Comparison of ENCODE assay signal across 19 cellular contexts in the genomic region with DNA sequence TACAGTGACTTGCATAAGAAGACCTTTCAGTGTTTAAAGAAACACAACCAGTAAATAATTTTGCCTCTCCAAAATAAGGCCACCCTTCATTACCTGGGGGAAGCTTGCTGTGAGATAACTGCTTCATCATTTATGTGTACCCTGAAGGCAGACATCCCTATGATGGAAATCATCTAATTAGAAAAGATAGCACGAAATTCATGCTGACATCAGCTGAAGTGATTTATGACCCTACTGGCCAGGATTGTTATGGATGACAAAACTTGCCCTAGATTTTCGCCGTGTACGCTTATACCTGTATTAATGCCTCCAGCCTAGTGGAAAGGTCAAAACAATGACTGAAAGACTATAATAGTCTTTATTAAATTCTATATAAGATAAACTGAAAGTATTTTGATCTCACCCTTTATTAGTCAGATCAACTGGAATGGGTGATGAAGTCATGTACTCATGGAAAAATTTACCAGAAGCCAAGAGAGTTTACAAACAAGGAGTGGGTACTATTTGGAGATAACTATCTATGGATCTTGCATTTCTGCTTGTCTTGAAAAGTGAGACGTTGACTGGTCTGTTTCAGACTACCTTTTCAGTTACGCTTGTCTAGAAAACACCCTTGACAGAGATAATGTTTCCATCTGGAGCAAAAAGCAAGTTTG.
"Had no signal": no experiment of that assay in that cellular context is flagged by ENCODE, and none has a peak within 500 bp of the region (broad histone marks: within the 10 kb centered on the region; RNA-seq: fewer than 3 reads in every experiment).

No MANE protein-coding gene starts in this region.

- H3K4me1 ChIP-seq: esophagus squamous epithelium, right atrium auricular region, suprapubic skin, thyroid gland, upper lobe of left lung, vagina had no signal

- ATAC-seq: effector memory CD8-positive, alpha-beta T cell; left cardiac atrium; left ventricle myocardium superior; stimulated activated effector memory CD8-positive, alpha-beta T cell treated with anti-CD3 and anti-CD28 coated beads, Interleukin-12 subunit alpha, Interleukin-12 subunit beta, amount 100 ng/mL, for 72 hours; stimulated activated naive CD8-positive, alpha-beta T cell treated with anti-CD3 and anti-CD28 coated beads, Interleukin-15, Interleukin-2, amounts not matched to agents 100 U/mL and 50 U/mL, for 24 hours had no signal

- DNase-seq: effector memory CD8-positive, alpha-beta T cell; esophagus squamous epithelium; immature natural killer cell; kidney; left cardiac atrium; left ventricle myocardium superior; mesendoderm; naive B cell; stimulated activated CD4-positive, alpha-beta T cell treated with anti-CD3 and anti-CD28 coated beads, Interleukin-2, amount 100 ng/mL, for 48 hours; stimulated activated CD8-positive, alpha-beta memory T cell treated with anti-CD3 and anti-CD28 coated beads, Interleukin-4, amount 100 ng/mL, for 48 hours; stimulated activated naive CD8-positive, alpha-beta T cell treated with anti-CD3 and anti-CD28 coated beads, Interleukin-15, Interleukin-2, amounts not matched to agents 100 U/mL and 50 U/mL, for 24 hours; thyroid gland; upper lobe of left lung had no signal

- H3K4me3 ChIP-seq: esophagus squamous epithelium, lung, right atrium auricular region, smooth muscle cell, suprapubic skin, thyroid gland, upper lobe of left lung, vagina had no signal

- H3K27ac ChIP-seq: esophagus squamous epithelium, right atrium auricular region, suprapubic skin, thyroid gland, upper lobe of left lung, vagina had no signal

- H3K36me3 ChIP-seq: esophagus squamous epithelium, right atrium auricular region, suprapubic skin, thyroid gland, upper lobe of left lung, vagina had no signal

- H3K27me3 ChIP-seq: esophagus squamous epithelium, right atrium auricular region, suprapubic skin, thyroid gland, upper lobe of left lung, vagina had no signal

- H3K9me3 ChIP-seq: esophagus squamous epithelium, right atrium auricular region, suprapubic skin, thyroid gland, upper lobe of left lung, vagina had no signal

- H3K4me2 ChIP-seq: smooth muscle cell had no signal
